23 cellular contexts compared by ENCODE assay signal in genomic region chr5:156594406-156594805, GRCh38.
"Had no signal": no experiment of that assay in that cellular context is flagged by ENCODE, and none has a peak within 500 bp of the region (broad histone marks: within the 10 kb centered on the region; RNA-seq: fewer than 3 reads in every experiment).

No MANE protein-coding gene starts in this region.

- ATAC-seq: activated T-helper 17 cell treated with anti-CD3 and anti-CD28 coated beads, Interleukin-2, amount 50 U/mL, for 72 hours; body of pancreas had no signal

- H3K27ac Mint-ChIP-seq: activated CD4-positive, alpha-beta memory T cell treated with anti-CD3 and anti-CD28 coated beads, Interleukin-2, amount 10 ng/mL, durations not matched to agents 7 days and 5 days; activated naive CD4-positive, alpha-beta T cell treated with anti-CD3 and anti-CD28 coated beads, Interleukin-2, amount 10 ng/mL, durations not matched to agents 7 days and 5 days; activated naive CD8-positive, alpha-beta T cell treated with anti-CD3 and anti-CD28 coated beads for 36 hours; activated T-helper 17 cell treated with anti-CD3 and anti-CD28 coated beads, Interleukin-2, amount 50 U/mL, for 72 hours; T-helper 1 cell treated with Interleukin-12 subunit alpha and Interleukin-12 subunit beta and Interleukin-4 antibody, amounts not matched to agents 30 μg/mL and 1 μg/mL, for 36 hours had no signal

- H3K36me3 Mint-ChIP-seq: activated naive CD4-positive, alpha-beta T cell treated with anti-CD3 and anti-CD28 coated beads, Interleukin-2, amount 10 ng/mL, durations not matched to agents 7 days and 5 days; activated naive CD8-positive, alpha-beta T cell treated with anti-CD3 and anti-CD28 coated beads for 36 hours had no signal

- H3K27ac ChIP-seq: body of pancreas, SJSA1 had no signal

- H3K9me3 Mint-ChIP-seq: activated CD4-positive, alpha-beta memory T cell treated with anti-CD3 and anti-CD28 coated beads, Interleukin-2, amount 10 ng/mL, durations not matched to agents 7 days and 5 days; activated naive CD4-positive, alpha-beta T cell treated with anti-CD3 and anti-CD28 coated beads, Interleukin-2, amount 10 ng/mL, durations not matched to agents 7 days and 5 days; activated naive CD8-positive, alpha-beta T cell treated with anti-CD3 and anti-CD28 coated beads for 36 hours; activated T-helper 17 cell treated with anti-CD3 and anti-CD28 coated beads, Interleukin-2, amount 50 U/mL, for 72 hours; T-helper 1 cell treated with Interleukin-12 subunit alpha and Interleukin-12 subunit beta and Interleukin-4 antibody, amounts not matched to agents 30 μg/mL and 1 μg/mL, for 36 hours had no signal

- H3K4me1 Mint-ChIP-seq: activated CD4-positive, alpha-beta memory T cell treated with anti-CD3 and anti-CD28 coated beads, Interleukin-2, amount 10 ng/mL, durations not matched to agents 7 days and 5 days; activated naive CD4-positive, alpha-beta T cell treated with anti-CD3 and anti-CD28 coated beads, Interleukin-2, amount 10 ng/mL, durations not matched to agents 7 days and 5 days; activated naive CD8-positive, alpha-beta T cell treated with anti-CD3 and anti-CD28 coated beads for 36 hours; activated T-helper 17 cell treated with anti-CD3 and anti-CD28 coated beads, Interleukin-2, amount 50 U/mL, for 72 hours had no signal

- H3K4me3 ChIP-seq: body of pancreas, SJSA1 had no signal

- H3K9me3 ChIP-seq: body of pancreas had no signal

- H3K4me1 ChIP-seq: body of pancreas, SJSA1 had no signal

- FAIRE-seq: bronchial epithelial cell had no signal

- H3K27me3 ChIP-seq: body of pancreas, SJSA1 had no signal

- H3K36me3 ChIP-seq: SJSA1 had no signal

- H3K4me3 Mint-ChIP-seq: activated CD4-positive, alpha-beta memory T cell treated with anti-CD3 and anti-CD28 coated beads, Interleukin-2, amount 10 ng/mL, durations not matched to agents 7 days and 5 days; activated naive CD4-positive, alpha-beta T cell treated with anti-CD3 and anti-CD28 coated beads, Interleukin-2, amount 10 ng/mL, durations not matched to agents 7 days and 5 days; activated naive CD8-positive, alpha-beta T cell treated with anti-CD3 and anti-CD28 coated beads for 36 hours; activated T-helper 17 cell treated with anti-CD3 and anti-CD28 coated beads, Interleukin-2, amount 50 U/mL, for 72 hours; T-helper 1 cell treated with Interleukin-12 subunit alpha and Interleukin-12 subunit beta and Interleukin-4 antibody, amounts not matched to agents 30 μg/mL and 1 μg/mL, for 36 hours had no signal

- DNase-seq: activated CD4-positive, alpha-beta memory T cell treated with anti-CD3 and anti-CD28 coated beads, Interleukin-2, amount 10 ng/mL, durations not matched to agents 7 days and 5 days; activated CD4-positive, alpha-beta T cell treated with anti-CD3 and anti-CD28 coated beads, Interleukin-2, amount 50 U/mL, for 1 hour; activated CD4-positive, CD25-positive, alpha-beta regulatory T cell; activated gamma-delta T cell treated with Interleukin-2 at 50 U/mL for 16 hours; activated naive CD4-positive, alpha-beta T cell treated with anti-CD3 and anti-CD28 coated beads, Interleukin-2, amount 10 ng/mL, durations not matched to agents 7 days and 5 days; activated naive CD8-positive, alpha-beta T cell treated with anti-CD3 and anti-CD28 coated beads for 36 hours; activated T-cell treated with anti-CD3 and anti-CD28 coated beads for 4 hours; activated T-cell treated with anti-CD3 and anti-CD28 coated beads, Interleukin-2, amount 50 U/mL, for 48 hours; body of pancreas; IMR-90; Kasumi-1; KBM-7; NCI-H1092 treated with DMSO at 0.1 percent for 48 hours; NCI-H1436; NCI-H1694 treated with DMSO at 0.1 percent for 48 hours; NCI-H2029 treated with DMSO at 0.1 percent for 48 hours; NCI-H345; NCI-H510A; NCI-H526 treated with DMSO at 0.1 percent for 48 hours had no signal
